9 cellular contexts compared by ENCODE assay signal in the genomic region with DNA sequence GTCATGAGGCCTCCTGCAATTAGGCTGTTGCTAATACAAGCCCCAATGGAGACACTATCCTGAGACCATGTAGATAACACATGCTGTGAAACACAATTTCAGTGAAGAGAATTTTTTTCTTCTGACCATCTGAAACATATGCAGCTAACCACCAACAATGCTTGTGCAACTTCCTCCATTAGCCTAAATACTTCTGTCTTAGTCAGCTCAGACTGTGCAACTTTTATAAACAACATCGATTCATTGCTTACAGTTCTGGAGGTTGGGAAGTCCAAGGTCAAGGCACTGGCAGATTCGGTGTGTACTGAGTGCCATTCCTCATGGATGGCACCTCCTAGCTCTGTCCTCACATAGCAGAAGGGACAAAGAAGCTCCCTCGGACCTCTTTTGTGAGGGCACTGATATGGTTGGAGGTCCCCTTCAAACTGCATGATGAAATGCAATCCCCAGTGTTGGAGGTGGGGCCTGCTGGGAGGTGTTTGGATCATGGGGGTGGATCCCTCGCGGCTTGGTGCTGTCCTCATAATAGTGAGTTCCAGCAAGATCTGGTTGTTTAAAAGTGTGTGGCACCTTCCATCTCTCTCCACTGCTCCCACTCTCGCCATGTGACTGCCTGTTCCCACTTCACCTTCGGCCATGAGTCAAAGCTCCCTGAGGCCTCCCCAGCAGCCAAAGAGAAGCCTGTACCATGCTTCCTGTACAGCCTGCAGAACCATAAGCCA. TPM values are rescaled to one million over a fixed set of nuclear protein-coding genes. Genes with fewer than 3 reads are reported as not detected.
A peak's percentile ranks its signal among the peaks of the same experiment; 100 is the strongest.
DNase-seq lines count a peak whose midpoint lies in the region; ATAC-seq and TF ChIP-seq lines count a peak whose summit lies in the region.
"Had no signal": no experiment of that assay in that cellular context is flagged by ENCODE, and none has a peak within 500 bp of the region (broad histone marks: within the 10 kb centered on the region; RNA-seq: fewer than 3 reads in every experiment).

No MANE protein-coding gene starts in this region.

- H3K4me3 Mint-ChIP-seq in activated B cell treated with CpG ODN at 0.5 μM for 24 hours: no peak overlapping the region
- H3K4me3 Mint-ChIP-seq: neural progenitor cell had no signal

- H3K9me3 Mint-ChIP-seq in activated B cell treated with CpG ODN at 0.5 μM for 24 hours: no peaks in the 10 kb centered on the region

- TF ChIP-seq CTCF in activated B cell treated with CpG ODN at 0.5 μM for 24 hours (IDR thresholded peaks at IDR 0.05) (no peak), GM10266 (IDR thresholded peaks at IDR 0.05; ENCODE audit: control insufficient read depth, insufficient read depth, low read depth, missing control alignments) (no peak)

- peaks cover 41% of the 10 kb centered on the region for H3K36me3 Mint-ChIP-seq in activated B cell treated with CpG ODN at 0.5 μM for 24 hours (ENCODE audit: low read depth)

- DNase-seq in AG20443 (ENCODE audit: low spot score): peak; percentile 78
- DNase-seq in HCEC 1CT: peak; percentile 99
- no peak for DNase-seq in activated B cell treated with CpG ODN at 0.5 μM for 24 hours
- peak; percentile 47 for DNase-seq in kidney tubule cell (ENCODE audit: low spot score)
- DNase-seq in GM10266 (ENCODE audit: extremely low spot score): no peak
- no peak for DNase-seq in NCI-H2081 (lab: John Stamatoyannopoulos, UW)
- no peak for DNase-seq in NCI-H446 treated with DMSO at 0.1 percent for 48 hours (lab: John Stamatoyannopoulos, UW)
- no peak for DNase-seq in NCI-H526 treated with DMSO at 0.1 percent for 48 hours (lab: John Stamatoyannopoulos, UW)

- peaks cover 82% of the 10 kb centered on the region for H3K4me1 Mint-ChIP-seq in activated B cell treated with CpG ODN at 0.5 μM for 24 hours

- no peaks in the 10 kb centered on the region for H3K27me3 Mint-ChIP-seq in activated B cell treated with CpG ODN at 0.5 μM for 24 hours

- peak overlapping the region; percentile 43 for H3K27ac Mint-ChIP-seq in activated B cell treated with CpG ODN at 0.5 μM for 24 hours
- H3K27ac Mint-ChIP-seq: neural progenitor cell had no signal

- CTCF ChIA-PET in activated B cell treated with CpG ODN at 0.5 μM for 24 hours (lab: Charles Lee): interaction anchor here (1.3 kb wide), 1 partner anchor 104 kb away, joined by 4 read pairs; no protein-coding TSS in a partner anchor

- intact Hi-C loops in activated B cell treated with CpG ODN at 0.5 μM for 24 hours (cut with micrococcal nuclease): no loop called here

- POLR2A ChIA-PET in activated B cell treated with CpG ODN at 0.5 μM for 24 hours (lab: Charles Lee): interaction anchor here (1.6 kb wide), 1 partner anchor 22 kb away, joined by 5 read pairs; no protein-coding TSS in a partner anchor

- no peak for ATAC-seq in activated B cell treated with CpG ODN at 0.5 μM for 24 hours (ENCODE audit: low read depth)

RNA-seq across cellular contexts. Expression of gene STK24, which starts 27.7 kb away (rescaled TPM):
- 74.8 and 84.8 TPM in 2 replicates for total RNA-seq in activated B cell treated with CpG ODN at 0.5 μM for 24 hours

Comparison
In these comparisons a context has a peak if more than half of its experiments do, and no peak if none do; other contexts are left out.
1. DNase-seq: peak in AG20443 (single experiment), HCEC 1CT (single experiment) and kidney tubule cell (single experiment); none in activated B cell treated with CpG ODN at 0.5 μM for 24 hours (single experiment), GM10266 (single experiment), NCI-H2081 (0 of 2), NCI-H446 treated with DMSO at 0.1 percent for 48 hours (single experiment) and NCI-H526 treated with DMSO at 0.1 percent for 48 hours (single experiment).